ENCODE assay signal across 13 cellular contexts in genomic region chr5:40503438-40503837, GRCh38.
A peak's percentile ranks its signal among the peaks of the same experiment; 100 is the strongest.
DNase-seq lines count a peak whose midpoint lies in the region; FAIRE-seq and TF ChIP-seq lines count a peak whose summit lies in the region.
"Had no signal": no experiment of that assay in that cellular context is flagged by ENCODE, and none has a peak within 500 bp of the region (broad histone marks: within the 10 kb centered on the region; RNA-seq: fewer than 3 reads in every experiment).

No MANE protein-coding gene starts in this region.

- FAIRE-seq in H54 (lab: Jason Lieb, UNC), result no peak
- FAIRE-seq in GM12892 (lab: Jason Lieb, UNC), result no peak
- FAIRE-seq: astrocyte had no signal

- H3K9ac ChIP-seq in colonic mucosa (ENCODE audit: low read depth in 2 of 2, low read length in 2 of 2), result no peak overlapping the region

- DNase-seq in stimulated activated CD4-positive, alpha-beta T cell treated with anti-CD3 and anti-CD28 coated beads, Interleukin-2, amount 100 ng/mL, for 4 hours (ENCODE audit: low read depth), result peak; percentile 24
- no peak for DNase-seq in stimulated activated CD4-positive, alpha-beta T cell treated with anti-CD3 and anti-CD28 coated beads, Interleukin-12 subunit alpha, Interleukin-12 subunit beta, amount 100 ng/mL, for 4 hours
- peak; percentile 47 to 54 for DNase-seq in SJSA1 (ENCODE audit: low read depth in 1 of 2, low spot score in 2 of 2)
- peak; percentile 27 for DNase-seq in colonic mucosa
- DNase-seq in NCI-H748 treated with DMSO at 0.1 percent for 48 hours (lab: John Stamatoyannopoulos, UW), result no peak
- no peak for DNase-seq in H54 (ENCODE audit: insufficient read length, low spot score)
- no peak for DNase-seq in NCI-H345 (lab: John Stamatoyannopoulos, UW)
- DNase-seq in GM12892 (ENCODE audit: insufficient read length), result no peak
- DNase-seq: BE2C, gastrocnemius medialis, ovary, Peyer's patch had no signal

- H3K4me1 ChIP-seq in SJSA1 (replicated peaks) (peaks cover 21% of the 10 kb centered on the region), colonic mucosa (no peaks in the 10 kb centered on the region)
- H3K4me1 ChIP-seq: BE2C, gastrocnemius medialis had no signal

- H3K27ac ChIP-seq in SJSA1, result peak overlapping the region; percentile 3; the same call in 1 of the 2 replicates
- no peak overlapping the region for H3K27ac ChIP-seq in colonic mucosa
- H3K27ac ChIP-seq: gastrocnemius medialis, ovary, Peyer's patch had no signal

- no peak for TF ChIP-seq CTCF in colonic mucosa (IDR thresholded peaks at IDR 0.05)

- H3K4me3 ChIP-seq in SJSA1 (no peak overlapping the region), colonic mucosa (no peak overlapping the region)
- H3K4me3 ChIP-seq: gastrocnemius medialis, ovary, Peyer's patch had no signal

- TF ChIP-seq POLR2A in H54 (IDR thresholded peaks at IDR 0.05; ENCODE audit: low read depth, low read length), result no peak
- TF ChIP-seq POLR2A in GM12892 (IDR thresholded peaks at IDR 0.05; ENCODE audit: low read depth, low read length), result no peak

- H3K36me3 ChIP-seq in SJSA1 (no peaks in the 10 kb centered on the region), colonic mucosa (no peaks in the 10 kb centered on the region)
- H3K36me3 ChIP-seq: BE2C, gastrocnemius medialis, ovary, Peyer's patch had no signal

- intact Hi-C loops in colonic mucosa (cut with DNase I), result no loop called here

- H3K27me3 ChIP-seq in SJSA1 (replicated peaks) (no peaks in the 10 kb centered on the region), colonic mucosa (no peaks in the 10 kb centered on the region)
- H3K27me3 ChIP-seq: BE2C, gastrocnemius medialis, ovary, Peyer's patch had no signal

- H3K9me3 ChIP-seq in SJSA1 (replicated peaks) (no peaks in the 10 kb centered on the region), colonic mucosa (no peaks in the 10 kb centered on the region)
- H3K9me3 ChIP-seq: BE2C, gastrocnemius medialis, ovary, Peyer's patch had no signal

Comparison
In these comparisons a context has a peak if more than half of its experiments do, and no peak if none do; other contexts are left out.
1. DNase-seq: peak in stimulated activated CD4-positive, alpha-beta T cell treated with anti-CD3 and anti-CD28 coated beads, Interleukin-2, amount 100 ng/mL, for 4 hours (single experiment), SJSA1 (2 of 2) and colonic mucosa (single experiment); none in stimulated activated CD4-positive, alpha-beta T cell treated with anti-CD3 and anti-CD28 coated beads, Interleukin-12 subunit alpha, Interleukin-12 subunit beta, amount 100 ng/mL, for 4 hours (single experiment), NCI-H748 treated with DMSO at 0.1 percent for 48 hours (single experiment), H54 (single experiment), NCI-H345 (single experiment) and GM12892 (single experiment).